8 cellular contexts compared by ENCODE assay signal in genomic region chrX:12975999-12976558, GRCh38. TPM values are rescaled to one million over a fixed set of nuclear protein-coding genes. Genes with fewer than 3 reads are reported as not detected.
DNase-seq lines count a peak whose midpoint lies in the region; ATAC-seq and TF ChIP-seq lines count a peak whose summit lies in the region.

No MANE protein-coding gene starts in this region.

- H3K27ac ChIP-seq in parathyroid adenoma, result peak overlapping the region; percentile 80

- TF ChIP-seq CTCF in parathyroid adenoma (IDR thresholded peaks at IDR 0.05), result no peak

- no peaks in the 10 kb centered on the region for H3K9me3 Mint-ChIP-seq in activated naive CD8-positive, alpha-beta T cell (ENCODE audit: low read depth)

- H3K27me3 ChIP-seq in parathyroid adenoma (ENCODE audit: control insufficient read depth, insufficient read depth, low read length), result no peaks in the 10 kb centered on the region

- intact Hi-C loops in cardiac septum (cut with DNase I), result loop anchor here (2.0 to 10.0 kb wide), 3 partner anchors 186 to 513 kb away; no protein-coding TSS in a partner anchor

- ATAC-seq in HG02852 (IDR thresholded peaks at IDR 0.05; ENCODE audit: unreplicated experiment), result no peak
- no peak for ATAC-seq in HG02610 (IDR thresholded peaks at IDR 0.05; ENCODE audit: unreplicated experiment)

- H3K4me1 Mint-ChIP-seq in activated naive CD8-positive, alpha-beta T cell (ENCODE audit: low read depth), result peaks cover 40% of the 10 kb centered on the region

- DNase-seq in NCI-H2196 (lab: John Stamatoyannopoulos, UW; ENCODE audit: unreplicated experiment), result peak; percentile 5
- no peak for DNase-seq in NCI-H2196 treated with DMSO at 0.1 percent for 48 hours (lab: John Stamatoyannopoulos, UW; ENCODE audit: unreplicated experiment)
- DNase-seq in NCI-H748 (lab: John Stamatoyannopoulos, UW; ENCODE audit: unreplicated experiment), result peak; percentile 72
- DNase-seq in cardiac septum (ENCODE audit: low spot score), result peak; percentile 87

- H3K4me1 ChIP-seq in parathyroid adenoma, result no peaks in the 10 kb centered on the region

- H3K36me3 ChIP-seq in parathyroid adenoma (ENCODE audit: control insufficient read depth, insufficient read depth, low read length), result no peaks in the 10 kb centered on the region

- no peaks in the 10 kb centered on the region for H3K79me2 ChIP-seq in parathyroid adenoma

- peaks cover 13% of the 10 kb centered on the region for H3K36me3 Mint-ChIP-seq in activated naive CD8-positive, alpha-beta T cell

- H3K4me3 ChIP-seq in parathyroid adenoma (ENCODE audit: low read depth, low read length), result peak overlapping the region; percentile 73

- no peak overlapping the region for H3K9ac ChIP-seq in parathyroid adenoma

- H3K4me3 Mint-ChIP-seq in activated naive CD8-positive, alpha-beta T cell, result peak overlapping the region; percentile 96

- H3K4me2 ChIP-seq in parathyroid adenoma (ENCODE audit: low read length), result peak overlapping the region; percentile 76

- H2AFZ ChIP-seq in parathyroid adenoma, result peak overlapping the region; percentile 83

- H3K27ac Mint-ChIP-seq in activated naive CD8-positive, alpha-beta T cell, result peak overlapping the region; percentile 98

- H3K9me3 ChIP-seq in parathyroid adenoma (ENCODE audit: control insufficient read depth, low read length), result no peaks in the 10 kb centered on the region

- H3K27me3 Mint-ChIP-seq in activated naive CD8-positive, alpha-beta T cell, result no peaks in the 10 kb centered on the region

RNA-seq across cellular contexts. Expression of gene TMSB4X, which starts 1.2 kb away (rescaled TPM):
- 921 TPM for total RNA-seq in cardiac septum
